Comparison of ENCODE assay signal across 14 cellular contexts in the genomic region with DNA sequence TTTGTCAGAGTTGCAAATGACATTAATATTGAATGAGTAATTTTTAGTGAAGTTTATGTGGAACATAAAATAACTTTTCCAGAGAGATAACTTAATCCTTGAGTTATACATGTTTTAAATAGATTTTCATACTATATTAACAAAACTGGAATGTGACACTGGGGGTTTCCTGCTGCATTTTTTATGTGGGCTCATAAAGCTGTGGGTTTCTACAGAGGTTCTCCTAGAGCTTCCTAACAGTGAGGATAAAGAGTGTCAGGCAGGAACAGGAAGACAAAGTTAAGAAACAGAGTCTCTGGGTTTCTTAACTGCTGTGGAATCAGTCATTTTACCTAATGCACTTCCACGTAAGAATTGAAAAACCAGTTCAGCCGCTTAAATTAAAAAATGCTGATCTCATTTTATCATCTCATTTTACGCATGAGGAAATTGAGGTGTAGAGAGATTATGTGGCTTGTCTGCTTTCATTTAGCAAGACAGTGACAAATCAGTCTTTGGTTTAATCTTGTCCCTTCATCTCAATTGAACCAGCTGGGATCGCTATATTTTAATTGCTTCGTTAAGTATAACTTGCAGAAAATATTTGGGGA. TPM values are rescaled to one million over a fixed set of nuclear protein-coding genes. Genes with fewer than 3 reads are reported as not detected.
DNase-seq lines count a peak whose midpoint lies in the region; ATAC-seq, FAIRE-seq and TF ChIP-seq lines count a peak whose summit lies in the region.
"Had no signal": no experiment of that assay in that cellular context is flagged by ENCODE, and none has a peak within 500 bp of the region (broad histone marks: within the 10 kb centered on the region; RNA-seq: fewer than 3 reads in every experiment).

No MANE protein-coding gene starts in this region.

- H3K4me2 ChIP-seq in mammary epithelial cell (ENCODE audit: insufficient read depth, low read depth, low read length), result no peak overlapping the region

- no peak overlapping the region for H3K9ac ChIP-seq in mammary epithelial cell (ENCODE audit: insufficient read depth, low read length)

- H3K27ac ChIP-seq in mammary epithelial cell (ENCODE audit: insufficient read depth, low read depth, low read length) (no peak overlapping the region), neutrophil (peak overlapping the region; percentile 68)

- 29% methylated on average over 5 of the region's 5 CpGs for WGBS in mammary epithelial cell (ENCODE audit: low coverage, missing lambda C conversion rate)

- H3K4me1 ChIP-seq in mammary epithelial cell (ENCODE audit: insufficient read depth, low read length) (peaks cover 4% of the 10 kb centered on the region), neutrophil (ENCODE audit: control insufficient read depth in 1 of 2, insufficient read depth in 1 of 2, low read depth in 1 of 2, low read length in 1 of 2) (peaks cover 23 to 26% of the 10 kb centered on the region in 2 experiments)

- TF ChIP-seq CTCF in D721Med (IDR thresholded peaks at IDR 0.05; ENCODE audit: insufficient read depth, missing control alignments), result no peak
- no peak for TF ChIP-seq CTCF in mammary epithelial cell (conservative IDR thresholded peaks at IDR 0.05 in 1 of 2, IDR thresholded peaks at IDR 0.05 in 1 of 2; ENCODE audit: extremely low read depth in 1 of 2, insufficient read depth in 1 of 2, low read depth in 1 of 2, low read length in 2 of 2)
- no peak for TF ChIP-seq CTCF in neutrophil (IDR thresholded peaks at IDR 0.05)

- dilution Hi-C loops in mammary epithelial cell (cut with HindIII; ENCODE audit: low sequenced_read_pairs), result no loop called here

- H2AFZ ChIP-seq in mammary epithelial cell (ENCODE audit: low read depth, low read length), result peak overlapping the region; percentile 30

- H3K36me3 ChIP-seq in mammary epithelial cell (ENCODE audit: insufficient read depth, low read length) (no peaks in the 10 kb centered on the region), neutrophil (no peaks in the 10 kb centered on the region)

- no peaks in the 10 kb centered on the region for H3K79me2 ChIP-seq in mammary epithelial cell (ENCODE audit: insufficient read depth, low read length)

- peak; percentile 41 for FAIRE-seq in D721Med (lab: Jason Lieb, UNC)

- H3K9me3 ChIP-seq in mammary epithelial cell (replicated peaks; ENCODE audit: insufficient read depth, low read length), result no peaks in the 10 kb centered on the region
- no peaks in the 10 kb centered on the region for H3K9me3 ChIP-seq in neutrophil

- BruUV-seq in mammary epithelial cell (replicated peaks; lab: Mats Ljungman, UMichigan), result no TSS peak

- in situ Hi-C loops in mammary epithelial cell (cut with MboI; ENCODE audit: low sequenced_read_pairs in 2 of 2), result no loop called here

- intact Hi-C loops in mammary epithelial cell (cut with micrococcal nuclease), result no loop called here

- DNase-seq in D721Med (ENCODE audit: insufficient read length, low spot score), result no peak
- DNase-seq in M059J (ENCODE audit: low read depth), result peak; percentile 40
- peak; percentile 19 for DNase-seq in mammary epithelial cell
- no peak for DNase-seq in iPS-NIHi7 (ENCODE audit: extremely low spot score)
- DNase-seq in KG1 (lab: John Stamatoyannopoulos, UW), result no peak
- no peak for DNase-seq in inferior parietal cortex (ENCODE audit: extremely low spot score)
- DNase-seq: activated gamma-delta T cell; aorta; NCI-H1092 treated with DMSO at 0.1 percent for 48 hours; nephron progenitor cell; stimulated activated naive CD4-positive, alpha-beta T cell treated with Interleukin-2 at 50 U/mL for 16 hours had no signal

- ATAC-seq in HG03196 (IDR thresholded peaks at IDR 0.05; ENCODE audit: unreplicated experiment), result no peak

- H3K4me3 ChIP-seq in mammary epithelial cell (replicated peaks in 1 of 3; ENCODE audit: insufficient read depth in 1 of 3, low read depth in 2 of 3, low read length in 3 of 3), result no peak overlapping the region
- H3K4me3 ChIP-seq in neutrophil (ENCODE audit: low read depth in 1 of 2, low read length in 1 of 2), result no peak overlapping the region

- H3K27me3 ChIP-seq in mammary epithelial cell (ENCODE audit: insufficient read depth, low read length), result no peaks in the 10 kb centered on the region
- no peaks in the 10 kb centered on the region for H3K27me3 ChIP-seq in neutrophil

- H4K20me1 ChIP-seq in mammary epithelial cell (ENCODE audit: insufficient read depth, low read length), result no peaks in the 10 kb centered on the region

- CTCF ChIA-PET in mammary epithelial cell (lab: Charles Lee; ENCODE audit: low non-redundant PET), result no interaction called here

RNA-seq across cellular contexts. Expression of gene CD36, which starts 5.0 kb away (rescaled TPM):
- total RNA-seq in M059J (2014; rRNA removed; shearing (Covaris generic)), result 2.0 and 9.4 TPM in 2 replicates
- total RNA-seq in mammary epithelial cell, result under 1 TPM in 1 of 2 donors, not detected in 1; 0.50 TPM
- polyA plus RNA-seq in mammary epithelial cell, result 0.10 TPM
- polyA minus RNA-seq in mammary epithelial cell, result 0.10 TPM
- total RNA-seq: HT1080 had no signal

Comparison
In these comparisons a context has a peak if more than half of its experiments do, and no peak if none do; other contexts are left out.
1. DNase-seq: peak in M059J (single experiment) and mammary epithelial cell (single experiment); none in D721Med (single experiment), iPS-NIHi7 (single experiment), KG1 (single experiment) and inferior parietal cortex (single experiment).